ENCODE assay signal across 11 cellular contexts in the genomic region with DNA sequence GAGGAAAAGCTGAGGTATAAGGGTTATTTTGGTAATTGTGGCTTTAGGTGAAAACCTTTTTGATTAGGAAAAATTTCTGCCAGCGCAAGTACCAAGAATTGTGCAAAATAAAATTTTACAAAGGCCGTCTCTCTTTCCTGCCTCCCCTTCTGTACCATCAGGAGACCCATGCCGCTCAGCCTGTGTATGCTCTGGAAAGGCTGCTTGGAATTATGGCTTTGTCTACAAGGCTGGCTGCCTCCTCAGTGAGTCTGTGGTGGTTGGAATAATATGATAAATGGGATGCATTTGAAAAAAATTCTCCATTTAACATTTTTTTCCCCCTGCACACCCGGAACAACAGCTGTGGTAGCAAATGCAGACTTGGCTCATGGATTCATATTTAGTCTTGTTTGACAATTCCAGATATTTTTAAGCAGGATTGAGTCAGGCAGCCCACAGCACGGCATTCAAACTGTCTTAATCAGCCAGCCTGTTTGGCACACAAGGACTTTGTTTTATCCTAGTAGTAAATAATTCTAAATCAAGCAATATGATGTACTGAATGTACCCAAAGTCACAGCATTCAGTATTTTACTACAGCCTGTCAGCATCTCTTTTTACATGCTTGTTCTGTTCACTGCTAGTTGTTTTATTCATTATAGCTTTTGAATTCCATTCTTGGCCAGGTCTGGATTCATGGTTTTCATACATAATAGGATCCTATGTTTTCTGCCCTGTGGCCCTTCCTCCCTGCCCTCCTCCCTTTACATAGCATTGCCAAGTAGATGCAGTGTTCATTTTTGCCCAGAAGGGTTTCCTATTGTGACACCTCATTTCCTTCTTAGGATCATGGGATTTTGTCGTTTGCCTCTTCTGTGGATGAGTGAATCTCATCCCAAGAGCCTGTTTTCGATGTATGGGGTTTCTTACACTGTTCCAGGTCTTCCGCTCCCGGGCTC.
DNase-seq lines count a peak whose midpoint lies in the region; ATAC-seq and TF ChIP-seq lines count a peak whose summit lies in the region.
"Had no signal": no experiment of that assay in that cellular context is flagged by ENCODE, and none has a peak within 500 bp of the region (broad histone marks: within the 10 kb centered on the region; RNA-seq: fewer than 3 reads in every experiment).

No MANE protein-coding gene starts in this region.

- H3K9me3 ChIP-seq in PC-3 (ENCODE audit: low read length), result no peaks in the 10 kb centered on the region
- no peaks in the 10 kb centered on the region for H3K9me3 ChIP-seq in esophagus squamous epithelium
- no peaks in the 10 kb centered on the region for H3K9me3 ChIP-seq in neural progenitor cell (ENCODE audit: low read depth)
- H3K9me3 ChIP-seq: heart right ventricle had no signal

- no peak overlapping the region for H3K4me2 ChIP-seq in PC-3 (ENCODE audit: low read length)
- H3K4me2 ChIP-seq in neural progenitor cell, result no peak overlapping the region

- CTCF ChIA-PET in PC-3 (lab: Charles Lee), result no interaction called here

- 58 to 61% methylated on average over 9 of the region's 9 CpGs for WGBS in esophagus squamous epithelium, 2 donors

- H3K9ac ChIP-seq in PC-3 (ENCODE audit: low read length) (no peak overlapping the region), neural progenitor cell (no peak overlapping the region)

- H3F3A ChIP-seq in PC-3 (ENCODE audit: low read length, unreplicated experiment) (no peaks in the 10 kb centered on the region), neural progenitor cell (ENCODE audit: low read depth) (no peaks in the 10 kb centered on the region)

- peak overlapping the region; percentile 27 for H3K27ac Mint-ChIP-seq in neural progenitor cell

- no peak overlapping the region for H3K27ac ChIP-seq in PC-3 (ENCODE audit: low read length)
- peak overlapping the region; percentile 19 to 72 (median 46) for H3K27ac ChIP-seq in esophagus squamous epithelium
- no peak overlapping the region for H3K27ac ChIP-seq in neural progenitor cell
- H3K27ac ChIP-seq: C4-2B had no signal

- H3K4me3 Mint-ChIP-seq in neural progenitor cell, result no peak overlapping the region

- DNase-seq in AG08396 (ENCODE audit: low spot score), result peak; percentile 68
- peak; percentile 27 for DNase-seq in PC-3
- DNase-seq in esophagus squamous epithelium (lab: John Stamatoyannopoulos, UW), result no peak
- no peak for DNase-seq in neural progenitor cell (ENCODE audit: low spot score)
- DNase-seq in cerebellum (ENCODE audit: low spot score), result no peak
- no peak for DNase-seq in UCSD-AML1 (lab: John Stamatoyannopoulos, UW; ENCODE audit: unreplicated experiment)
- DNase-seq: activated gamma-delta T cell treated with Interleukin-2 at 50 U/mL for 16 hours, heart right ventricle had no signal

- BruUV-seq in PC-3 (replicated peaks; lab: Mats Ljungman, UMichigan), result no TSS peak

- no peaks in the 10 kb centered on the region for H3K79me2 ChIP-seq in PC-3 (ENCODE audit: low read length)
- H3K79me2 ChIP-seq in neural progenitor cell (ENCODE audit: low read depth), result no peaks in the 10 kb centered on the region

- peaks cover 7% of the 10 kb centered on the region; the same call in 1 of the 2 replicates for H3K4me1 ChIP-seq in PC-3 (ENCODE audit: insufficient read depth, low read length)
- H3K4me1 ChIP-seq in esophagus squamous epithelium, result peaks cover 0 to 48% (median 20%) of the 10 kb centered on the region in 3 donors
- peaks cover 19% of the 10 kb centered on the region for H3K4me1 ChIP-seq in neural progenitor cell

- H3K36me3 Mint-ChIP-seq in neural progenitor cell, result no peaks in the 10 kb centered on the region

- no peaks in the 10 kb centered on the region for H3K9me2 ChIP-seq in PC-3 (replicated peaks; ENCODE audit: low read length)

- H3K4me1 Mint-ChIP-seq in neural progenitor cell, result peaks cover 11% of the 10 kb centered on the region

- intact Hi-C loops in PC-3 (cut with micrococcal nuclease), result no loop called here
- intact Hi-C loops in esophagus squamous epithelium (cut with DNase I), result no loop called here

- H3K27me3 Mint-ChIP-seq in neural progenitor cell (ENCODE audit: insufficient read depth, low read depth), result no peaks in the 10 kb centered on the region

- no peaks in the 10 kb centered on the region for H3K9me3 Mint-ChIP-seq in neural progenitor cell

- H3K4me3 ChIP-seq in PC-3 (ENCODE audit: low read length) (no peak overlapping the region), esophagus squamous epithelium (no peak overlapping the region), neural progenitor cell (no peak overlapping the region)
- H3K4me3 ChIP-seq: heart right ventricle had no signal

- TF ChIP-seq CTCF in PC-3 (conservative IDR thresholded peaks at IDR 0.05; ENCODE audit: low read depth, low read length) (no peak), esophagus squamous epithelium (IDR thresholded peaks at IDR 0.05) (peak in 3 of 6 experiments; percentile 9 to 40 (median 18)), neural progenitor cell (IDR thresholded peaks at IDR 0.05) (no peak)

- ATAC-seq in PC-3 (no peak), HG03520 (IDR thresholded peaks at IDR 0.05; ENCODE audit: unreplicated experiment) (no peak), GM21526 (IDR thresholded peaks at IDR 0.05; ENCODE audit: low FRiP score, unreplicated experiment) (no peak)

- H3K27me3 ChIP-seq in PC-3 (ENCODE audit: low read length), result no peaks in the 10 kb centered on the region
- no peaks in the 10 kb centered on the region for H3K27me3 ChIP-seq in esophagus squamous epithelium
- H3K27me3 ChIP-seq in neural progenitor cell, result no peaks in the 10 kb centered on the region
- H3K27me3 ChIP-seq: heart right ventricle had no signal

- no peaks in the 10 kb centered on the region for H4K20me1 ChIP-seq in PC-3 (ENCODE audit: low read length)
- no peaks in the 10 kb centered on the region for H4K20me1 ChIP-seq in neural progenitor cell (ENCODE audit: low read depth)

- POLR2A ChIA-PET in PC-3 (lab: Charles Lee; ENCODE audit: unreplicated experiment), result no interaction called here

- H2AFZ ChIP-seq in PC-3 (ENCODE audit: low read length) (no peak overlapping the region), neural progenitor cell (replicated peaks) (no peak overlapping the region)

- no peak for TF ChIP-seq POLR2A in esophagus squamous epithelium (IDR thresholded peaks at IDR 0.05)

- H3K36me3 ChIP-seq in PC-3 (ENCODE audit: low read depth, low read length) (no peaks in the 10 kb centered on the region), esophagus squamous epithelium (no peaks in the 10 kb centered on the region), neural progenitor cell (no peaks in the 10 kb centered on the region)
- H3K36me3 ChIP-seq: heart right ventricle had no signal

Comparison
In these comparisons a context has a peak if more than half of its experiments do, and no peak if none do; other contexts are left out.
1. DNase-seq: peak in AG08396 (single experiment) and PC-3 (single experiment); none in esophagus squamous epithelium (single experiment), neural progenitor cell (single experiment), cerebellum (single experiment) and UCSD-AML1 (single experiment).
2. H3K27ac ChIP-seq: peak in esophagus squamous epithelium (4 of 4); none in PC-3 (single experiment) and neural progenitor cell (single experiment).